12 cellular contexts compared by ENCODE assay signal in the genomic region with DNA sequence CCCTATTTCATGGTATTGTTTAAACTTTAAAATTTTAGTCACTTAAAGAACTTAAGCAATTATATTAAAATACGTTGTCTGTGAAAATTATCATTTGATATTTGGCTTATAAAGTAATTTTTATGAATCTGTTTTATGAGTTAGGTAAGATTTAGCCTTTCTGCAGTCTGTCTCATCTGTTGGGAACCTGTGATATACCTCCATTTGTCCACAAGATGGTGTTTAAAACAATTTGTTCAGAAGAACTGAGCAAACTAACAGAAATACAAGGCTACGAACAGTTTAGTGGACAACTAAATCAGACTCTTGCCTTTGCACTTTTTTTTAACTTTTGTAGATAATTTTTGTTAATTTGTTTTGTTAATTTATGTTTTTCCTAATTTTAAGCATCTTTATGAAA.
DNase-seq lines count a peak whose midpoint lies in the region; ATAC-seq, FAIRE-seq and TF ChIP-seq lines count a peak whose summit lies in the region.
"Had no signal": no experiment of that assay in that cellular context is flagged by ENCODE, and none has a peak within 500 bp of the region (broad histone marks: within the 10 kb centered on the region; RNA-seq: fewer than 3 reads in every experiment).

No MANE protein-coding gene starts in this region.

- CTCF ChIA-PET in A549 (lab: Yijun Ruan, JAX): interaction anchor here (2.9 kb wide), 1 partner anchor 10 kb away, joined by 16 read pairs; no protein-coding TSS in a partner anchor

- POLR2A ChIA-PET in A549 (lab: Yijun Ruan, JAX): no interaction called here

- H3K4me3 ChIP-seq in A549 (no peak overlapping the region), GM12875 (ENCODE audit: low read depth, low read length) (no peak overlapping the region), fibroblast of the aortic adventitia (ENCODE audit: low read depth, low read length) (no peak overlapping the region)

- no peaks in the 10 kb centered on the region for H3K9me3 ChIP-seq in A549

- no peak for TF ChIP-seq EP300 in A549 (IDR thresholded peaks at IDR 0.05)

- TF ChIP-seq CTCF in A549 (IDR thresholded peaks at IDR 0.05) (peak; percentile 19; the same call in 1 of the 3 replicates), GM12875 (IDR thresholded peaks at IDR 0.05; ENCODE audit: borderline replicate concordance, insufficient read depth, low read depth, low read length) (peak; percentile 24; the same call in 1 of the 2 replicates), fibroblast of the aortic adventitia (IDR thresholded peaks at IDR 0.05; ENCODE audit: insufficient read depth, low read length) (peak; percentile 22)

- TF ChIP-seq POLR2A in A549 (IDR thresholded peaks at IDR 0.05; ENCODE audit: low read length): no peak

- H3K4me1 ChIP-seq in A549: no peaks in the 10 kb centered on the region
- H3K4me1 ChIP-seq: parathyroid adenoma had no signal

- intact Hi-C loops in posterior cingulate gyrus (cut with DNase I): no loop called here

- FAIRE-seq in A549 (lab: Jason Lieb, UNC): no peak

- no peak overlapping the region for H3K4me2 ChIP-seq in A549

- no peak overlapping the region for H3K27ac ChIP-seq in A549
- H3K27ac ChIP-seq: parathyroid adenoma had no signal

- DNase-seq in A549 (ENCODE audit: low read depth in 1 of 2, low spot score in 1 of 2) (peak; percentile 6 to 16), RKO (ENCODE audit: low spot score) (peak; percentile 46), fibroblast of the aortic adventitia (ENCODE audit: low read depth) (peak; percentile 2), NK-92 (lab: John Stamatoyannopoulos, UW; ENCODE audit: unreplicated experiment) (no peak), posterior cingulate gyrus (no peak)
- DNase-seq in activated effector memory CD4-positive, alpha-beta T cell treated with anti-CD3 and anti-CD28 coated beads, Interleukin-2, amount 50 U/mL, for 16 hours: no peak
- DNase-seq: activated CD4-positive, CD25-positive, alpha-beta regulatory T cell treated with anti-CD3 and anti-CD28 coated beads, Interleukin-2, amount 50 U/mL, for 72 hours; aorta; hypothalamus had no signal

- ATAC-seq in A549: peak; percentile 66 to 71; a peak in 4 of 6 replicates
- no peak for ATAC-seq in HG03457 (IDR thresholded peaks at IDR 0.05; ENCODE audit: unreplicated experiment)

- 7% methylated on average over 2 of the region's 2 CpGs for WGBS in A549 (ENCODE audit: missing lambda C conversion rate)

- TF ChIP-seq RAD21 in A549 (conservative IDR thresholded peaks at IDR 0.05 in 1 of 2, IDR thresholded peaks at IDR 0.05 in 1 of 2): 0 out of 5 replicates have a peak, but pooled peaks of 1 of the 2 experiments have one; percentile 5

TF ChIP-seq in A549, 52 proteins besides CTCF, POLR2A, EP300 and RAD21:
- TF ChIP-seq CHD4 (IDR thresholded peaks at IDR 0.05; ENCODE audit: borderline replicate concordance): no peak
- TF ChIP-seq, protein P1, sequence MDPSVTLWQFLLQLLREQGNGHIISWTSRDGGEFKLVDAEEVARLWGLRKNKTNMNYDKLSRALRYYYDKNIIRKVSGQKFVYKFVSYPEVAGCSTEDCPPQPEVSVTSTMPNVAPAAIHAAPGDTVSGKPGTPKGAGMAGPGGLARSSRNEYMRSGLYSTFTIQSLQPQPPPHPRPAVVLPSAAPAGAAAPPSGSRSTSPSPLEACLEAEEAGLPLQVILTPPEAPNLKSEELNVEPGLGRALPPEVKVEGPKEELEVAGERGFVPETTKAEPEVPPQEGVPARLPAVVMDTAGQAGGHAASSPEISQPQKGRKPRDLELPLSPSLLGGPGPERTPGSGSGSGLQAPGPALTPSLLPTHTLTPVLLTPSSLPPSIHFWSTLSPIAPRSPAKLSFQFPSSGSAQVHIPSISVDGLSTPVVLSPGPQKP (IDR thresholded peaks at IDR 0.05; ENCODE audit: low read depth, low read length): no peak
- TF ChIP-seq HOXB13 (CRISPR knock-in tag; IDR thresholded peaks at IDR 0.05; ENCODE audit: low read depth): no peak
- no peak for TF ChIP-seq MYC (IDR thresholded peaks at IDR 0.05; ENCODE audit: borderline replicate concordance, low read length)
- no peak for TF ChIP-seq RARB (CRISPR knock-in tag; IDR thresholded peaks at IDR 0.05)
- no peak for TF ChIP-seq ESRRA (IDR thresholded peaks at IDR 0.05; ENCODE audit: borderline replicate concordance, low read length)
- TF ChIP-seq HOXA7 (CRISPR knock-in tag; IDR thresholded peaks at IDR 0.05): no peak
- TF ChIP-seq, protein P2, sequence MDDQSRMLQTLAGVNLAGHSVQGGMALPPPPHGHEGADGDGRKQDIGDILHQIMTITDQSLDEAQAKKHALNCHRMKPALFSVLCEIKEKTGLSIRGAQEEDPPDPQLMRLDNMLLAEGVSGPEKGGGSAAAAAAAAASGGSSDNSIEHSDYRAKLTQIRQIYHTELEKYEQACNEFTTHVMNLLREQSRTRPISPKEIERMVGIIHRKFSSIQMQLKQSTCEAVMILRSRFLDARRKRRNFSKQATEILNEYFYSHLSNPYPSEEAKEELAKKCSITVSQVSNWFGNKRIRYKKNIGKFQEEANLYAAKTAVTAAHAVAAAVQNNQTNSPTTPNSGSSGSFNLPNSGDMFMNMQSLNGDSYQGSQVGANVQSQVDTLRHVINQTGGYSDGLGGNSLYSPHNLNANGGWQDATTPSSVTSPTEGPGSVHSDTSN (IDR thresholded peaks at IDR 0.05): no peak
- TF ChIP-seq, protein P3, sequence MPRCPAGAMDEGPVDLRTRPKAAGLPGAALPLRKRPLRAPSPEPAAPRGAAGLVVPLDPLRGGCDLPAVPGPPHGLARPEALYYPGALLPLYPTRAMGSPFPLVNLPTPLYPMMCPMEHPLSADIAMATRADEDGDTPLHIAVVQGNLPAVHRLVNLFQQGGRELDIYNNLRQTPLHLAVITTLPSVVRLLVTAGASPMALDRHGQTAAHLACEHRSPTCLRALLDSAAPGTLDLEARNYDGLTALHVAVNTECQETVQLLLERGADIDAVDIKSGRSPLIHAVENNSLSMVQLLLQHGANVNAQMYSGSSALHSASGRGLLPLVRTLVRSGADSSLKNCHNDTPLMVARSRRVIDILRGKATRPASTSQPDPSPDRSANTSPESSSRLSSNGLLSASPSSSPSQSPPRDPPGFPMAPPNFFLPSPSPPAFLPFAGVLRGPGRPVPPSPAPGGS (IDR thresholded peaks at IDR 0.05): no peak
- no peak for TF ChIP-seq NFE2L2 (conservative IDR thresholded peaks at IDR 0.05; ENCODE audit: low read length)
- TF ChIP-seq GATA3 (IDR thresholded peaks at IDR 0.05; ENCODE audit: borderline replicate concordance): no peak

Comparison
In these comparisons a context has a peak if more than half of its experiments do, and no peak if none do; other contexts are left out.
1. DNase-seq: peak in A549 (2 of 2), RKO (single experiment) and fibroblast of the aortic adventitia (single experiment); none in NK-92 (single experiment), posterior cingulate gyrus (0 of 10) and activated effector memory CD4-positive, alpha-beta T cell treated with anti-CD3 and anti-CD28 coated beads, Interleukin-2, amount 50 U/mL, for 16 hours (single experiment).
2. Peak in every context shown above with its lines, with median percentiles within 50 percentile points of each other: CTCF ChIP-seq.